ENCODE assay signal across 19 cellular contexts in genomic region chr1:54882483-54882882, GRCh38. TPM values are rescaled to one million over a fixed set of nuclear protein-coding genes. Genes with fewer than 3 reads are reported as not detected.
A peak's percentile ranks its signal among the peaks of the same experiment; 100 is the strongest.
DNase-seq lines count a peak whose midpoint lies in the region; ATAC-seq and TF ChIP-seq lines count a peak whose summit lies in the region.
"Had no signal": no experiment of that assay in that cellular context is flagged by ENCODE, and none has a peak within 500 bp of the region (broad histone marks: within the 10 kb centered on the region; RNA-seq: fewer than 3 reads in every experiment).

No MANE protein-coding gene starts in this region.

- H3K4me3 Mint-ChIP-seq in endodermal cell (no peak overlapping the region), osteocyte (ENCODE audit: unreplicated experiment) (no peak overlapping the region)
- H3K4me3 Mint-ChIP-seq: effector memory CD8-positive, alpha-beta T cell; H9; naive B cell had no signal

- H3K27me3 Mint-ChIP-seq in endodermal cell (ENCODE audit: insufficient read depth) (no peaks in the 10 kb centered on the region), osteocyte (ENCODE audit: unreplicated experiment) (no peaks in the 10 kb centered on the region)
- H3K27me3 Mint-ChIP-seq: effector memory CD8-positive, alpha-beta T cell had no signal

- H3K27ac Mint-ChIP-seq in endodermal cell: no peak overlapping the region
- H3K27ac Mint-ChIP-seq in osteocyte (ENCODE audit: unreplicated experiment): peak overlapping the region; percentile 64
- H3K27ac Mint-ChIP-seq: naive B cell had no signal

- 85% methylated on average over 1 of the region's 1 CpG; no CpG with 5 or more reads in 1 of the 2 experiments for WGBS in endodermal cell (ENCODE audit: insufficient coverage in 1 of 2, insufficient read length in 1 of 2), 2 experiments

- H3K36me3 ChIP-seq in endodermal cell (ENCODE audit: control insufficient read depth, insufficient read depth, low read length): peaks cover 72% of the 10 kb centered on the region
- H3K36me3 ChIP-seq: vagina had no signal

- peaks cover 4% of the 10 kb centered on the region for H3K9me3 Mint-ChIP-seq in endodermal cell
- H3K9me3 Mint-ChIP-seq in osteocyte (ENCODE audit: unreplicated experiment): no peaks in the 10 kb centered on the region
- H3K9me3 Mint-ChIP-seq: effector memory CD8-positive, alpha-beta T cell; H9 had no signal

- H3K36me3 Mint-ChIP-seq in endodermal cell (ENCODE audit: low read depth) (peaks cover 71% of the 10 kb centered on the region), osteocyte (ENCODE audit: unreplicated experiment) (peaks cover 27% of the 10 kb centered on the region)

- DNase-seq in DMS53 treated with DMSO at 0.1 percent for 48 hours (lab: John Stamatoyannopoulos, UW; ENCODE audit: unreplicated experiment): peak; percentile 93
- peak; percentile 72 for DNase-seq in NCI-H748 (lab: John Stamatoyannopoulos, UW; ENCODE audit: unreplicated experiment)
- no peak for DNase-seq in endodermal cell
- DNase-seq in osteocyte (ENCODE audit: extremely low spot score, unreplicated experiment): no peak
- DNase-seq in iPS-NIHi11 (ENCODE audit: low spot score): no peak
- no peak for DNase-seq in GOT3 (lab: John Stamatoyannopoulos, UW)
- DNase-seq: activated naive CD4-positive, alpha-beta T cell; C1 segment of cervical spinal cord; effector memory CD8-positive, alpha-beta T cell; GDM1; H9; KG1; naive B cell; NCI-H1694 treated with DMSO at 0.1 percent for 48 hours; stimulated activated CD4-positive, alpha-beta T cell treated with anti-CD3 and anti-CD28 coated beads, Interleukin-2, amount 100 ng/mL, for 48 hours had no signal

- H3K4me1 ChIP-seq in endodermal cell (ENCODE audit: control insufficient read depth, insufficient read depth, low read length): peaks cover 15% of the 10 kb centered on the region

- no peak for ATAC-seq in GM18519 (IDR thresholded peaks at IDR 0.05; ENCODE audit: low FRiP score, unreplicated experiment)
- ATAC-seq in HG03135 (IDR thresholded peaks at IDR 0.05; ENCODE audit: unreplicated experiment): no peak
- ATAC-seq: effector memory CD8-positive, alpha-beta T cell had no signal

- peaks cover 20% of the 10 kb centered on the region for H3K9me3 ChIP-seq in endodermal cell (ENCODE audit: control insufficient read depth, low read length)
- H3K9me3 ChIP-seq: vagina had no signal

- H3K4me3 ChIP-seq in endodermal cell (ENCODE audit: low read length): peak overlapping the region; percentile 44
- H3K4me3 ChIP-seq: SK-N-MC, vagina had no signal

- no peak overlapping the region for H3K27ac ChIP-seq in endodermal cell (ENCODE audit: low read depth, low read length)
- H3K27ac ChIP-seq: SK-N-MC, vagina had no signal

- no peaks in the 10 kb centered on the region for H3K27me3 ChIP-seq in endodermal cell (ENCODE audit: control insufficient read depth, insufficient read depth, low read length, poor library complexity, severe bottlenecking)
- H3K27me3 ChIP-seq: vagina had no signal

- TF ChIP-seq CTCF in endodermal cell (conservative IDR thresholded peaks at IDR 0.05): no peak
- no peak for TF ChIP-seq CTCF in osteocyte (IDR thresholded peaks at IDR 0.05)

- no peak overlapping the region for H3K9ac ChIP-seq in endodermal cell (ENCODE audit: extremely low read depth, low read length, poor library complexity, severe bottlenecking)

- H3K4me1 Mint-ChIP-seq in endodermal cell (peaks cover 43% of the 10 kb centered on the region), osteocyte (ENCODE audit: unreplicated experiment) (peaks cover 45% of the 10 kb centered on the region)

RNA-seq across cellular contexts. Expression of gene DHCR24, which starts 4.5 kb away (rescaled TPM):
- total RNA-seq in endodermal cell: 100 to 1,000 TPM; 243 to 340 TPM
- 221 TPM for polyA plus RNA-seq in endodermal cell (2013, experiment 1 of 2)
- polyA plus RNA-seq in endodermal cell (2013, experiment 2 of 2): 218 TPM
- 76.1 and 87.2 TPM in 2 replicates for total RNA-seq in osteocyte

Comparison
In these comparisons a context has a peak if more than half of its experiments do, and no peak if none do; other contexts are left out.
1. DNase-seq: peak in DMS53 treated with DMSO at 0.1 percent for 48 hours (single experiment) and NCI-H748 (single experiment); none in endodermal cell (single experiment), osteocyte (single experiment), iPS-NIHi11 (single experiment) and GOT3 (single experiment).